In the genomic region with DNA sequence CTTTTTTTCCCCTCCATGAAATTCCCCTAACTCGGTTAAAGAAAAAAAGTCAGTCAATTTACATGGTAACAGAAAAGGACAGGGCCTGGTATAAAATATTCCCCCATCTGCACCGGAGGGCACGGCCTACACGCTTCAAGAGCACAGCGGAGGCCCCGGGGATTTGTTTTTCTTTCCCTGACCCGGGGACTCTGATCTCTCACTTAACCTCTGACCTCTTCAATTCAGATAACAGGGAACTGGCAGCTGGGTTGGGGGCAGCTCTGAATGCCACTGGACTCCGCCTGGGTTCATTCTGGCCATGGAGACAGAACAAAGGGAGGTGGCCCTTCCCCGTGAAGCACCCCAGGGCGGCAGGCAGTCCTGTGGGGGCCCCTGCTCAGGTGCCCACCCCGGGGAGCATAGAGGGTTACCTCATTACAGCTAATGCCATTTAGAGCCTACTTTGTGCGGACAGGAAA, we compare ENCODE assay signal across 1 cellular context.
A peak's percentile ranks its signal among the peaks of the same experiment; 100 is the strongest.
TF ChIP-seq lines count a peak whose summit lies in the region.

No MANE protein-coding gene starts in this region.

TF ChIP-seq in HepG2, 621 proteins besides CTCF, POLR2A, EP300 and RAD21 (continued from another document and continues in another):
- TF ChIP-seq, protein P1, sequence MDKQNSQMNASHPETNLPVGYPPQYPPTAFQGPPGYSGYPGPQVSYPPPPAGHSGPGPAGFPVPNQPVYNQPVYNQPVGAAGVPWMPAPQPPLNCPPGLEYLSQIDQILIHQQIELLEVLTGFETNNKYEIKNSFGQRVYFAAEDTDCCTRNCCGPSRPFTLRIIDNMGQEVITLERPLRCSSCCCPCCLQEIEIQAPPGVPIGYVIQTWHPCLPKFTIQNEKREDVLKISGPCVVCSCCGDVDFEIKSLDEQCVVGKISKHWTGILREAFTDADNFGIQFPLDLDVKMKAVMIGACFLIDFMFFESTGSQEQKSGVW (CRISPR knock-in tag; IDR thresholded peaks at IDR 0.05; ENCODE audit: borderline replicate concordance), result no peak
- TF ChIP-seq NONO (IDR thresholded peaks at IDR 0.05), result no peak
- 0 out of 2 replicates have a peak, but pooled peaks have one; percentile 24 for TF ChIP-seq NONO (CRISPR knock-in tag; conservative IDR thresholded peaks at IDR 0.05)
- peak; percentile 78; the same call in 1 of the 2 replicates for TF ChIP-seq MEF2D (CRISPR knock-in tag; IDR thresholded peaks at IDR 0.05)
- TF ChIP-seq, protein P2, sequence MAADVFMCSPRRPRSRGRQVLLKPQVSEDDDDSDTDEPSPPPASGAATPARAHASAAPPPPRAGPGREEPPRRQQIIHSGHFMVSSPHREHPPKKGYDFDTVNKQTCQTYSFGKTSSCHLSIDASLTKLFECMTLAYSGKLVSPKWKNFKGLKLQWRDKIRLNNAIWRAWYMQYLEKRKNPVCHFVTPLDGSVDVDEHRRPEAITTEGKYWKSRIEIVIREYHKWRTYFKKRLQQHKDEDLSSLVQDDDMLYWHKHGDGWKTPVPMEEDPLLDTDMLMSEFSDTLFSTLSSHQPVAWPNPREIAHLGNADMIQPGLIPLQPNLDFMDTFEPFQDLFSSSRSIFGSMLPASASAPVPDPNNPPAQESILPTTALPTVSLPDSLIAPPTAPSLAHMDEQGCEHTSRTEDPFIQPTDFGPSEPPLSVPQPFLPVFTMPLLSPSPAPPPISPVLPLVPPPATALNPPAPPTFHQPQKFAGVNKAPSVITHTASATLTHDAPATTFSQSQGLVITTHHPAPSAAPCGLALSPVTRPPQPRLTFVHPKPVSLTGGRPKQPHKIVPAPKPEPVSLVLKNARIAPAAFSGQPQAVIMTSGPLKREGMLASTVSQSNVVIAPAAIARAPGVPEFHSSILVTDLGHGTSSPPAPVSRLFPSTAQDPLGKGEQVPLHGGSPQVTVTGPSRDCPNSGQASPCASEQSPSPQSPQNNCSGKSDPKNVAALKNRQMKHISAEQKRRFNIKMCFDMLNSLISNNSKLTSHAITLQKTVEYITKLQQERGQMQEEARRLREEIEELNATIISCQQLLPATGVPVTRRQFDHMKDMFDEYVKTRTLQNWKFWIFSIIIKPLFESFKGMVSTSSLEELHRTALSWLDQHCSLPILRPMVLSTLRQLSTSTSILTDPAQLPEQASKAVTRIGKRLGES (CRISPR knock-in tag; IDR thresholded peaks at IDR 0.05; ENCODE audit: borderline replicate concordance), result peak; percentile 73; the same call in 1 of the 2 replicates
- no peak for TF ChIP-seq KDM3A (CRISPR knock-in tag; IDR thresholded peaks at IDR 0.05; ENCODE audit: low read depth)
- TF ChIP-seq RAD51 (IDR thresholded peaks at IDR 0.05; ENCODE audit: borderline replicate concordance), result no peak
- TF ChIP-seq, protein P3, sequence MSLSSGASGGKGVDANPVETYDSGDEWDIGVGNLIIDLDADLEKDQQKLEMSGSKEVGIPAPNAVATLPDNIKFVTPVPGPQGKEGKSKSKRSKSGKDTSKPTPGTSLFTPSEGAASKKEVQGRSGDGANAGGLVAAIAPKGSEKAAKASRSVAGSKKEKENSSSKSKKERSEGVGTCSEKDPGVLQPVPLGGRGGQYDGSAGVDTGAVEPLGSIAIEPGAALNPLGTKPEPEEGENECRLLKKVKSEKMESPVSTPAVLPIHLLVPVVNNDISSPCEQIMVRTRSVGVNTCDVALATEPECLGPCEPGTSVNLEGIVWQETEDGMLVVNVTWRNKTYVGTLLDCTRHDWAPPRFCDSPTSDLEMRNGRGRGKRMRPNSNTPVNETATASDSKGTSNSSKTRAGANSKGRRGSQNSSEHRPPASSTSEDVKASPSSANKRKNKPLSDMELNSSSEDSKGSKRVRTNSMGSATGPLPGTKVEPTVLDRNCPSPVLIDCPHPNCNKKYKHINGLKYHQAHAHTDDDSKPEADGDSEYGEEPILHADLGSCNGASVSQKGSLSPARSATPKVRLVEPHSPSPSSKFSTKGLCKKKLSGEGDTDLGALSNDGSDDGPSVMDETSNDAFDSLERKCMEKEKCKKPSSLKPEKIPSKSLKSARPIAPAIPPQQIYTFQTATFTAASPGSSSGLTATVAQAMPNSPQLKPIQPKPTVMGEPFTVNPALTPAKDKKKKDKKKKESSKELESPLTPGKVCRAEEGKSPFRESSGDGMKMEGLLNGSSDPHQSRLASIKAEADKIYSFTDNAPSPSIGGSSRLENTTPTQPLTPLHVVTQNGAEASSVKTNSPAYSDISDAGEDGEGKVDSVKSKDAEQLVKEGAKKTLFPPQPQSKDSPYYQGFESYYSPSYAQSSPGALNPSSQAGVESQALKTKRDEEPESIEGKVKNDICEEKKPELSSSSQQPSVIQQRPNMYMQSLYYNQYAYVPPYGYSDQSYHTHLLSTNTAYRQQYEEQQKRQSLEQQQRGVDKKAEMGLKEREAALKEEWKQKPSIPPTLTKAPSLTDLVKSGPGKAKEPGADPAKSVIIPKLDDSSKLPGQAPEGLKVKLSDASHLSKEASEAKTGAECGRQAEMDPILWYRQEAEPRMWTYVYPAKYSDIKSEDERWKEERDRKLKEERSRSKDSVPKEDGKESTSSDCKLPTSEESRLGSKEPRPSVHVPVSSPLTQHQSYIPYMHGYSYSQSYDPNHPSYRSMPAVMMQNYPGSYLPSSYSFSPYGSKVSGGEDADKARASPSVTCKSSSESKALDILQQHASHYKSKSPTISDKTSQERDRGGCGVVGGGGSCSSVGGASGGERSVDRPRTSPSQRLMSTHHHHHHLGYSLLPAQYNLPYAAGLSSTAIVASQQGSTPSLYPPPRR (CRISPR knock-in tag; IDR thresholded peaks at IDR 0.05; ENCODE audit: borderline replicate concordance), result peak; percentile 77
- TF ChIP-seq, protein P4, sequence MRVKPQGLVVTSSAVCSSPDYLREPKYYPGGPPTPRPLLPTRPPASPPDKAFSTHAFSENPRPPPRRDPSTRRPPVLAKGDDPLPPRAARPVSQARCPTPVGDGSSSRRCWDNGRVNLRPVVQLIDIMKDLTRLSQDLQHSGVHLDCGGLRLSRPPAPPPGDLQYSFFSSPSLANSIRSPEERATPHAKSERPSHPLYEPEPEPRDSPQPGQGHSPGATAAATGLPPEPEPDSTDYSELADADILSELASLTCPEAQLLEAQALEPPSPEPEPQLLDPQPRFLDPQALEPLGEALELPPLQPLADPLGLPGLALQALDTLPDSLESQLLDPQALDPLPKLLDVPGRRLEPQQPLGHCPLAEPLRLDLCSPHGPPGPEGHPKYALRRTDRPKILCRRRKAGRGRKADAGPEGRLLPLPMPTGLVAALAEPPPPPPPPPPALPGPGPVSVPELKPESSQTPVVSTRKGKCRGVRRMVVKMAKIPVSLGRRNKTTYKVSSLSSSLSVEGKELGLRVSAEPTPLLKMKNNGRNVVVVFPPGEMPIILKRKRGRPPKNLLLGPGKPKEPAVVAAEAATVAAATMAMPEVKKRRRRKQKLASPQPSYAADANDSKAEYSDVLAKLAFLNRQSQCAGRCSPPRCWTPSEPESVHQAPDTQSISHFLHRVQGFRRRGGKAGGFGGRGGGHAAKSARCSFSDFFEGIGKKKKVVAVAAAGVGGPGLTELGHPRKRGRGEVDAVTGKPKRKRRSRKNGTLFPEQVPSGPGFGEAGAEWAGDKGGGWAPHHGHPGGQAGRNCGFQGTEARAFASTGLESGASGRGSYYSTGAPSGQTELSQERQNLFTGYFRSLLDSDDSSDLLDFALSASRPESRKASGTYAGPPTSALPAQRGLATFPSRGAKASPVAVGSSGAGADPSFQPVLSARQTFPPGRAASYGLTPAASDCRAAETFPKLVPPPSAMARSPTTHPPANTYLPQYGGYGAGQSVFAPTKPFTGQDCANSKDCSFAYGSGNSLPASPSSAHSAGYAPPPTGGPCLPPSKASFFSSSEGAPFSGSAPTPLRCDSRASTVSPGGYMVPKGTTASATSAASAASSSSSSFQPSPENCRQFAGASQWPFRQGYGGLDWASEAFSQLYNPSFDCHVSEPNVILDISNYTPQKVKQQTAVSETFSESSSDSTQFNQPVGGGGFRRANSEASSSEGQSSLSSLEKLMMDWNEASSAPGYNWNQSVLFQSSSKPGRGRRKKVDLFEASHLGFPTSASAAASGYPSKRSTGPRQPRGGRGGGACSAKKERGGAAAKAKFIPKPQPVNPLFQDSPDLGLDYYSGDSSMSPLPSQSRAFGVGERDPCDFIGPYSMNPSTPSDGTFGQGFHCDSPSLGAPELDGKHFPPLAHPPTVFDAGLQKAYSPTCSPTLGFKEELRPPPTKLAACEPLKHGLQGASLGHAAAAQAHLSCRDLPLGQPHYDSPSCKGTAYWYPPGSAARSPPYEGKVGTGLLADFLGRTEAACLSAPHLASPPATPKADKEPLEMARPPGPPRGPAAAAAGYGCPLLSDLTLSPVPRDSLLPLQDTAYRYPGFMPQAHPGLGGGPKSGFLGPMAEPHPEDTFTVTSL (CRISPR knock-in tag; IDR thresholded peaks at IDR 0.05; ENCODE audit: borderline replicate concordance), result peak; percentile 87; the same call in 1 of the 2 replicates
- TF ChIP-seq, protein P5, sequence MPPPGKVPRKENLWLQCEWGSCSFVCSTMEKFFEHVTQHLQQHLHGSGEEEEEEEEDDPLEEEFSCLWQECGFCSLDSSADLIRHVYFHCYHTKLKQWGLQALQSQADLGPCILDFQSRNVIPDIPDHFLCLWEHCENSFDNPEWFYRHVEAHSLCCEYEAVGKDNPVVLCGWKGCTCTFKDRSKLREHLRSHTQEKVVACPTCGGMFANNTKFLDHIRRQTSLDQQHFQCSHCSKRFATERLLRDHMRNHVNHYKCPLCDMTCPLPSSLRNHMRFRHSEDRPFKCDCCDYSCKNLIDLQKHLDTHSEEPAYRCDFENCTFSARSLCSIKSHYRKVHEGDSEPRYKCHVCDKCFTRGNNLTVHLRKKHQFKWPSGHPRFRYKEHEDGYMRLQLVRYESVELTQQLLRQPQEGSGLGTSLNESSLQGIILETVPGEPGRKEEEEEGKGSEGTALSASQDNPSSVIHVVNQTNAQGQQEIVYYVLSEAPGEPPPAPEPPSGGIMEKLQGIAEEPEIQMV (CRISPR knock-in tag; IDR thresholded peaks at IDR 0.05; ENCODE audit: low read depth), result peak; percentile 44; the same call in 1 of the 2 replicates
- 0 out of 2 replicates have a peak, but pooled peaks have one; percentile 11 for TF ChIP-seq RORA (CRISPR knock-in tag; IDR thresholded peaks at IDR 0.05)
- TF ChIP-seq LCORL (IDR thresholded peaks at IDR 0.05), result no peak
- TF ChIP-seq LCORL (CRISPR knock-in tag; IDR thresholded peaks at IDR 0.05), result peak; percentile 89
- no peak for TF ChIP-seq NFATC3 (CRISPR knock-in tag; IDR thresholded peaks at IDR 0.05)
- TF ChIP-seq ATF7 (IDR thresholded peaks at IDR 0.05), result no peak
- no peak for TF ChIP-seq ATF7 (CRISPR knock-in tag; IDR thresholded peaks at IDR 0.05)
- 0 out of 2 replicates have a peak, but pooled peaks have one; percentile 2 for TF ChIP-seq REPIN1 (CRISPR knock-in tag; IDR thresholded peaks at IDR 0.05; ENCODE audit: borderline replicate concordance, low read depth)
- no peak; the same call in 1 of the 2 replicates for TF ChIP-seq ZNF205 (CRISPR knock-in tag; IDR thresholded peaks at IDR 0.05)
- TF ChIP-seq ZNF251 (CRISPR knock-in tag; IDR thresholded peaks at IDR 0.05), result no peak
- TF ChIP-seq NR2F6 (IDR thresholded peaks at IDR 0.05), result peak; percentile 100
- peak; percentile 99 for TF ChIP-seq NR2F6 (CRISPR knock-in tag; IDR thresholded peaks at IDR 0.05)
- TF ChIP-seq, protein P6, sequence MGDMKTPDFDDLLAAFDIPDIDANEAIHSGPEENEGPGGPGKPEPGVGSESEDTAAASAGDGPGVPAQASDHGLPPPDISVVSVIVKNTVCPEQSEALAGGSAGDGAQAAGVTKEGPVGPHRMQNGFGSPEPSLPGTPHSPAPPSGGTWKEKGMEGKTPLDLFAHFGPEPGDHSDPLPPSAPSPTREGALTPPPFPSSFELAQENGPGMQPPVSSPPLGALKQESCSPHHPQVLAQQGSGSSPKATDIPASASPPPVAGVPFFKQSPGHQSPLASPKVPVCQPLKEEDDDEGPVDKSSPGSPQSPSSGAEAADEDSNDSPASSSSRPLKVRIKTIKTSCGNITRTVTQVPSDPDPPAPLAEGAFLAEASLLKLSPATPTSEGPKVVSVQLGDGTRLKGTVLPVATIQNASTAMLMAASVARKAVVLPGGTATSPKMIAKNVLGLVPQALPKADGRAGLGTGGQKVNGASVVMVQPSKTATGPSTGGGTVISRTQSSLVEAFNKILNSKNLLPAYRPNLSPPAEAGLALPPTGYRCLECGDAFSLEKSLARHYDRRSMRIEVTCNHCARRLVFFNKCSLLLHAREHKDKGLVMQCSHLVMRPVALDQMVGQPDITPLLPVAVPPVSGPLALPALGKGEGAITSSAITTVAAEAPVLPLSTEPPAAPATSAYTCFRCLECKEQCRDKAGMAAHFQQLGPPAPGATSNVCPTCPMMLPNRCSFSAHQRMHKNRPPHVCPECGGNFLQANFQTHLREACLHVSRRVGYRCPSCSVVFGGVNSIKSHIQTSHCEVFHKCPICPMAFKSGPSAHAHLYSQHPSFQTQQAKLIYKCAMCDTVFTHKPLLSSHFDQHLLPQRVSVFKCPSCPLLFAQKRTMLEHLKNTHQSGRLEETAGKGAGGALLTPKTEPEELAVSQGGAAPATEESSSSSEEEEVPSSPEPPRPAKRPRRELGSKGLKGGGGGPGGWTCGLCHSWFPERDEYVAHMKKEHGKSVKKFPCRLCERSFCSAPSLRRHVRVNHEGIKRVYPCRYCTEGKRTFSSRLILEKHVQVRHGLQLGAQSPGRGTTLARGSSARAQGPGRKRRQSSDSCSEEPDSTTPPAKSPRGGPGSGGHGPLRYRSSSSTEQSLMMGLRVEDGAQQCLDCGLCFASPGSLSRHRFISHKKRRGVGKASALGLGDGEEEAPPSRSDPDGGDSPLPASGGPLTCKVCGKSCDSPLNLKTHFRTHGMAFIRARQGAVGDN (CRISPR knock-in tag; IDR thresholded peaks at IDR 0.05), result peak; percentile 93
- TF ChIP-seq, protein P7, sequence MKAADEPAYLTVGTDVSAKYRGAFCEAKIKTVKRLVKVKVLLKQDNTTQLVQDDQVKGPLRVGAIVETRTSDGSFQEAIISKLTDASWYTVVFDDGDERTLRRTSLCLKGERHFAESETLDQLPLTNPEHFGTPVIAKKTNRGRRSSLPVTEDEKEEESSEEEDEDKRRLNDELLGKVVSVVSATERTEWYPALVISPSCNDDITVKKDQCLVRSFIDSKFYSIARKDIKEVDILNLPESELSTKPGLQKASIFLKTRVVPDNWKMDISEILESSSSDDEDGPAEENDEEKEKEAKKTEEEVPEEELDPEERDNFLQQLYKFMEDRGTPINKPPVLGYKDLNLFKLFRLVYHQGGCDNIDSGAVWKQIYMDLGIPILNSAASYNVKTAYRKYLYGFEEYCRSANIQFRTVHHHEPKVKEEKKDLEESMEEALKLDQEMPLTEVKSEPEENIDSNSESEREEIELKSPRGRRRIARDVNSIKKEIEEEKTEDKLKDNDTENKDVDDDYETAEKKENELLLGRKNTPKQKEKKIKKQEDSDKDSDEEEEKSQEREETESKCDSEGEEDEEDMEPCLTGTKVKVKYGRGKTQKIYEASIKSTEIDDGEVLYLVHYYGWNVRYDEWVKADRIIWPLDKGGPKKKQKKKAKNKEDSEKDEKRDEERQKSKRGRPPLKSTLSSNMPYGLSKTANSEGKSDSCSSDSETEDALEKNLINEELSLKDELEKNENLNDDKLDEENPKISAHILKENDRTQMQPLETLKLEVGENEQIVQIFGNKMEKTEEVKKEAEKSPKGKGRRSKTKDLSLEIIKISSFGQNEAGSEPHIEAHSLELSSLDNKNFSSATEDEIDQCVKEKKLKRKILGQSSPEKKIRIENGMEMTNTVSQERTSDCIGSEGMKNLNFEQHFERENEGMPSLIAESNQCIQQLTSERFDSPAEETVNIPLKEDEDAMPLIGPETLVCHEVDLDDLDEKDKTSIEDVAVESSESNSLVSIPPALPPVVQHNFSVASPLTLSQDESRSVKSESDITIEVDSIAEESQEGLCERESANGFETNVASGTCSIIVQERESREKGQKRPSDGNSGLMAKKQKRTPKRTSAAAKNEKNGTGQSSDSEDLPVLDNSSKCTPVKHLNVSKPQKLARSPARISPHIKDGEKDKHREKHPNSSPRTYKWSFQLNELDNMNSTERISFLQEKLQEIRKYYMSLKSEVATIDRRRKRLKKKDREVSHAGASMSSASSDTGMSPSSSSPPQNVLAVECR (CRISPR knock-in tag; IDR thresholded peaks at IDR 0.05; ENCODE audit: borderline replicate concordance), result peak; percentile 34; the same call in 1 of the 2 replicates
